ENCODE assay signal across 8 cellular contexts in genomic region chr15:73127302-73127936, GRCh38.
DNase-seq lines count a peak whose midpoint lies in the region; ATAC-seq, FAIRE-seq and TF ChIP-seq lines count a peak whose summit lies in the region.

No MANE protein-coding gene starts in this region.

- H3K27me3 ChIP-seq in HCT116 (ENCODE audit: insufficient read depth, low read length) (no peaks in the 10 kb centered on the region), H1 (replicated peaks in 1 of 4; ENCODE audit: control insufficient read depth in 3 of 4, extremely low read depth in 1 of 4, insufficient read depth in 3 of 4, low read length in 3 of 4) (no peaks in the 10 kb centered on the region), aorta (ENCODE audit: control insufficient read depth in 1 of 2, insufficient read depth in 2 of 2, low read length in 1 of 2) (no peaks in the 10 kb centered on the region)

- H3K4me2 ChIP-seq in HCT116 (ENCODE audit: low read length), result no peak overlapping the region
- no peak overlapping the region for H3K4me2 ChIP-seq in H1 (ENCODE audit: insufficient read depth in 1 of 2, low read depth in 2 of 2, low read length in 2 of 2)

- H3K36me3 Mint-ChIP-seq in nephron progenitor cell (ENCODE audit: low read depth), result peaks cover 74% of the 10 kb centered on the region

- peaks cover 3% of the 10 kb centered on the region for H3K27me3 Mint-ChIP-seq in nephron progenitor cell (ENCODE audit: low read depth, poor library complexity)

- no peak overlapping the region for H2AK5ac ChIP-seq in H1 (ENCODE audit: low read depth, low read length)

- H3K4ac ChIP-seq in H1 (replicated peaks; ENCODE audit: insufficient read length, low read depth, low read length), result no peak overlapping the region

- H3K27ac ChIP-seq in HCT116 (ENCODE audit: low read depth, low read length), result no peak overlapping the region
- H3K27ac ChIP-seq in H1 (ENCODE audit: low read depth, low read length), result no peak overlapping the region
- H3K27ac ChIP-seq in aorta (ENCODE audit: low read depth in 1 of 2, low read length in 2 of 2), result no peak overlapping the region

- H3K79me2 ChIP-seq in HCT116 (ENCODE audit: insufficient read depth, low read length) (no peaks in the 10 kb centered on the region), H1 (ENCODE audit: control insufficient read depth in 1 of 2, insufficient read depth in 2 of 2, low read length in 2 of 2) (no peaks in the 10 kb centered on the region)

- H4K91ac ChIP-seq in H1 (replicated peaks; ENCODE audit: insufficient read length, low read length), result no peak overlapping the region

- intact Hi-C loops in HCT116 (cut with micrococcal nuclease) (no loop called here), aorta (cut with DNase I) (no loop called here)

- H3K9me3 ChIP-seq in HCT116 (ENCODE audit: control insufficient read depth in 1 of 2, insufficient read depth in 1 of 2, low read depth in 1 of 2, low read length in 2 of 2), result no peaks in the 10 kb centered on the region
- H3K9me3 ChIP-seq in H1 (ENCODE audit: insufficient read depth in 2 of 2, low read depth in 1 of 2, low read length in 1 of 2), result no peaks in the 10 kb centered on the region
- H3K9me3 ChIP-seq in aorta (ENCODE audit: control insufficient read depth, low read length), result no peaks in the 10 kb centered on the region

- H3K9me3 Mint-ChIP-seq in nephron progenitor cell, result no peaks in the 10 kb centered on the region

- H3K18ac ChIP-seq in H1 (ENCODE audit: extremely low read depth, low read length), result no peak overlapping the region

- no peak overlapping the region for H3K14ac ChIP-seq in H1 (ENCODE audit: insufficient read length)

- no peak overlapping the region for H4K8ac ChIP-seq in H1 (ENCODE audit: extremely low read depth, insufficient read depth, low read length)

- WGBS in H1 (ENCODE audit: extremely low coverage in 1 of 2, insufficient coverage in 1 of 2, insufficient read length in 1 of 2, insufficient replicate concordance in 2 of 2, low coverage in 1 of 2, low lambda C conversion rate in 2 of 2, missing lambda C conversion rate in 1 of 2), 2 experiments, result 27% methylated on average over 2 of the region's 2 CpGs; no CpG with 5 or more reads in 1 of the 2 experiments
- 79 to 81% methylated on average over 2 of the region's 2 CpGs for WGBS in aorta, 2 donors

- peak; percentile 99 for FAIRE-seq in H1 (lab: Jason Lieb, UNC)

- CTCF ChIA-PET in HCT116 (lab: Charles Lee) (no interaction called here), H1 (lab: Charles Lee; ENCODE audit: partially characterized antibody) (interaction anchor here (0.6 to 1.5 kb wide), 10 partner anchors 8 to 444 kb away, joined by 3 to 6 read pairs (median 3); no protein-coding TSS in a partner anchor)

- H3K4me3 Mint-ChIP-seq in nephron progenitor cell, result no peak overlapping the region

- ATAC-seq in HCT116 (peak; percentile 98), aorta (ENCODE audit: low FRiP score) (no peak)

- no peak overlapping the region for H3K4me3 ChIP-seq in HCT116 (replicated peaks in 1 of 2; ENCODE audit: low read depth in 1 of 2, low read length in 2 of 2)
- no peak overlapping the region for H3K4me3 ChIP-seq in H1 (ENCODE audit: extremely low read depth in 1 of 4, insufficient read depth in 2 of 4, low read depth in 3 of 4, low read length in 4 of 4)
- H3K4me3 ChIP-seq in aorta (ENCODE audit: low read length in 2 of 2), result no peak overlapping the region

- peaks cover 3% of the 10 kb centered on the region; the same call in 1 of the 2 replicates for H3K79me1 ChIP-seq in H1 (ENCODE audit: low read depth, low read length)

- no peak overlapping the region for H2BK12ac ChIP-seq in H1 (ENCODE audit: low read depth, low read length)

- POLR2A ChIA-PET in HCT116 (lab: Charles Lee) (no interaction called here), H1 (lab: Charles Lee; ENCODE audit: partially characterized antibody) (no interaction called here)

- peak; percentile 21 for DNase-seq in SIG-M5 treated with dmso at 0.1 percent for 504 hours (lab: John Stamatoyannopoulos, UW; ENCODE audit: unreplicated experiment)
- no peak for DNase-seq in SIG-M5 (lab: John Stamatoyannopoulos, UW)
- DNase-seq in HCT116 (ENCODE audit: low read depth, low spot score), result peak; percentile 18
- peak; percentile 29 for DNase-seq in RPMI8226
- DNase-seq in H1 (ENCODE audit: low read depth in 1 of 2, low spot score in 2 of 2), result peak in 1 of 2 experiments; percentile 55
- DNase-seq in nephron progenitor cell, result peak; percentile 25
- DNase-seq in aorta, result no peak
- DNase-seq in NCI-H187 (lab: John Stamatoyannopoulos, UW), result no peak

- RAD21 ChIA-PET in HCT116 (lab: Charles Lee; ENCODE audit: low non-redundant PET in 1 of 2, low total read pairs in 2 of 2, uncharacterized antibody in 2 of 2, unreplicated experiment in 2 of 2), result no interaction called here

- no peak overlapping the region for H2BK120ac ChIP-seq in H1 (replicated peaks; ENCODE audit: low read depth, low read length)

- peak in 2 of 3 experiments; percentile 94 to 97; a peak in 4 of 6 replicates for TF ChIP-seq CTCF in HCT116 (IDR thresholded peaks at IDR 0.05 in 2 of 3, conservative IDR thresholded peaks at IDR 0.05 in 1 of 3; ENCODE audit: borderline replicate concordance in 1 of 3, insufficient read depth in 1 of 3, low read depth in 2 of 3, low read length in 2 of 3)
- peak; percentile 62 to 93 (median 64) for TF ChIP-seq CTCF in H1 (IDR thresholded peaks at IDR 0.05; ENCODE audit: control extremely low read depth in 1 of 3, insufficient read depth in 1 of 3, low read depth in 1 of 3, low read length in 3 of 3)
- peak; percentile 68 for TF ChIP-seq CTCF in nephron progenitor cell (IDR thresholded peaks at IDR 0.05)

- no peak overlapping the region for H3K27ac Mint-ChIP-seq in nephron progenitor cell

- no peaks in the 10 kb centered on the region for H3K4me1 Mint-ChIP-seq in nephron progenitor cell

- TF ChIP-seq EP300 in H1 (IDR thresholded peaks at IDR 0.05; ENCODE audit: borderline replicate concordance in 1 of 2, low read depth in 2 of 2, low read length in 2 of 2), result no peak

- no peaks in the 10 kb centered on the region; the same call in 1 of the 2 replicates for H3K23me2 ChIP-seq in H1 (ENCODE audit: low read depth, low read length)

- H2AFZ ChIP-seq in HCT116 (ENCODE audit: low read depth, low read length, poor library complexity, severe bottlenecking) (no peak overlapping the region), H1 (ENCODE audit: low read length) (no peak overlapping the region)

- H3K9ac ChIP-seq in HCT116 (ENCODE audit: low read length), result no peak overlapping the region
- H3K9ac ChIP-seq in H1 (replicated peaks in 1 of 4; ENCODE audit: extremely low read depth in 1 of 4, low read depth in 3 of 4, low read length in 3 of 4), result no peak overlapping the region

- TF ChIP-seq RAD21 in HCT116 (IDR thresholded peaks at IDR 0.05; ENCODE audit: low read depth), result peak; percentile 26
- TF ChIP-seq RAD21 in H1 (IDR thresholded peaks at IDR 0.05 in 1 of 2, conservative IDR thresholded peaks at IDR 0.05 in 1 of 2; ENCODE audit: low read depth in 2 of 2, low read length in 2 of 2), result peak; percentile 51 to 60

- no peak overlapping the region for H3K23ac ChIP-seq in H1 (ENCODE audit: insufficient read length)

- H3K56ac ChIP-seq in H1 (replicated peaks; ENCODE audit: insufficient read length, low read depth, low read length), result no peak overlapping the region

- no TSS peak for BruUV-seq in HCT116 (replicated peaks; lab: Mats Ljungman, UMichigan)

- no peaks in the 10 kb centered on the region for H3K9me2 ChIP-seq in HCT116 (ENCODE audit: insufficient read depth)

- H3K36me3 ChIP-seq in HCT116 (ENCODE audit: control insufficient read depth in 1 of 2, insufficient read depth in 2 of 2, low read length in 2 of 2), result no peaks in the 10 kb centered on the region
- H3K36me3 ChIP-seq in H1 (ENCODE audit: control insufficient read depth in 2 of 4, insufficient read depth in 4 of 4, low read length in 3 of 4), result peaks cover 0 to 9% (median 4%) of the 10 kb centered on the region in 4 experiments; a peak in 3 of 8 replicates
- no peaks in the 10 kb centered on the region for H3K36me3 ChIP-seq in aorta (ENCODE audit: control insufficient read depth in 1 of 2, insufficient read depth in 2 of 2, low read length in 1 of 2)

- no peak overlapping the region for H2BK20ac ChIP-seq in H1 (ENCODE audit: low read length)

- TF ChIP-seq POLR2A in HCT116 (IDR thresholded peaks at IDR 0.05; ENCODE audit: borderline replicate concordance, extremely low read depth, insufficient read depth, insufficient read length), result no peak
- TF ChIP-seq POLR2A in H1 (IDR thresholded peaks at IDR 0.05; ENCODE audit: control extremely low read depth in 1 of 2, low read depth in 2 of 2, low read length in 2 of 2), result no peak

- H4K20me1 ChIP-seq in HCT116 (ENCODE audit: insufficient read depth) (no peaks in the 10 kb centered on the region), H1 (replicated peaks in 1 of 2; ENCODE audit: control insufficient read depth in 1 of 2, insufficient read depth in 2 of 2, low read length in 2 of 2) (no peaks in the 10 kb centered on the region)

- no peak overlapping the region for H2BK15ac ChIP-seq in H1 (ENCODE audit: low read length)

- no peak overlapping the region for H2BK5ac ChIP-seq in H1 (ENCODE audit: low read depth, low read length)

- no peak overlapping the region for H4K5ac ChIP-seq in H1 (ENCODE audit: insufficient read length, low read depth, low read length)

- H3K4me1 ChIP-seq in HCT116 (ENCODE audit: control insufficient read depth in 1 of 2, insufficient read depth in 2 of 2, low read length in 2 of 2) (no peaks in the 10 kb centered on the region), H1 (replicated peaks in 1 of 4; ENCODE audit: control insufficient read depth in 3 of 4, insufficient read depth in 4 of 4, low read length in 3 of 4) (no peaks in the 10 kb centered on the region), aorta (ENCODE audit: control insufficient read depth in 1 of 2, insufficient read depth in 2 of 2, low read length in 2 of 2) (no peaks in the 10 kb centered on the region)

TF ChIP-seq in HCT116, 20 proteins besides CTCF, POLR2A, EP300 and RAD21 (continues in another document):
- TF ChIP-seq MAX (IDR thresholded peaks at IDR 0.05), result no peak

TF ChIP-seq in H1, 55 proteins besides CTCF, POLR2A, EP300 and RAD21 (continues in another document):
- TF ChIP-seq SRF (IDR thresholded peaks at IDR 0.05; ENCODE audit: low read depth, low read length), result no peak
- TF ChIP-seq BCL11A (IDR thresholded peaks at IDR 0.05; ENCODE audit: low read depth in 2 of 2, low read length in 2 of 2), result no peak
- TF ChIP-seq POLR2AphosphoS5 (IDR thresholded peaks at IDR 0.05; ENCODE audit: low read depth, low read length), result no peak
- no peak for TF ChIP-seq SP4 (IDR thresholded peaks at IDR 0.05; ENCODE audit: low read length)
- 0 out of 2 replicates have a peak, but pooled peaks have one; percentile 20 for TF ChIP-seq CREB1 (IDR thresholded peaks at IDR 0.05)
- no peak for TF ChIP-seq KDM1A (IDR thresholded peaks at IDR 0.05; ENCODE audit: borderline replicate concordance, low read length)
- no peak for TF ChIP-seq SIN3A (conservative IDR thresholded peaks at IDR 0.05 in 1 of 2, IDR thresholded peaks at IDR 0.05 in 1 of 2; ENCODE audit: low read depth in 1 of 2, low read length in 2 of 2)
- TF ChIP-seq BRCA1 (IDR thresholded peaks at IDR 0.05; ENCODE audit: low read depth, low read length), result no peak
- no peak for TF ChIP-seq GTF2F1 (IDR thresholded peaks at IDR 0.05; ENCODE audit: borderline replicate concordance, low read depth, low read length)
- TF ChIP-seq RFX5 (IDR thresholded peaks at IDR 0.05; ENCODE audit: borderline replicate concordance, low read depth, low read length), result no peak

Comparison
In these comparisons a context has a peak if more than half of its experiments do, and no peak if none do; other contexts are left out.
1. DNase-seq: peak in SIG-M5 treated with dmso at 0.1 percent for 504 hours (single experiment), HCT116 (single experiment), RPMI8226 (single experiment) and nephron progenitor cell (single experiment); none in SIG-M5 (single experiment), aorta (0 of 2) and NCI-H187 (0 of 2).
2. Peak in every context shown above with its lines, with median percentiles within 50 percentile points of each other: CTCF ChIP-seq.